33 cellular contexts compared by ENCODE assay signal in genomic region chr2:83756219-83756618, GRCh38.
DNase-seq lines count a peak whose midpoint lies in the region; ATAC-seq, FAIRE-seq and TF ChIP-seq lines count a peak whose summit lies in the region.
"Had no signal": no experiment of that assay in that cellular context is flagged by ENCODE, and none has a peak within 500 bp of the region (broad histone marks: within the 10 kb centered on the region; RNA-seq: fewer than 3 reads in every experiment).

No MANE protein-coding gene starts in this region.

- in situ Hi-C loops in HepG2 (cut with HindIII; ENCODE audit: extremely low pct_ligation_motif_present, low pct_unique_long_range_greater_than_20kb): no loop called here
- in situ Hi-C loops in IMR-90 (cut with MboI; ENCODE audit: low sequenced_read_pairs): no loop called here

- H3K27ac ChIP-seq in HepG2 (ENCODE audit: extremely low read length, insufficient read depth, low read length) (no peak overlapping the region), right lobe of liver (no peak overlapping the region), IMR-90 (ENCODE audit: insufficient read depth, low read length) (no peak overlapping the region)
- H3K27ac ChIP-seq: 22Rv1; A549; BLaER1; BLaER1 treated with 17β-estradiol and CSF1 and Interleukin-3, amounts not matched to agents 10 nM and 100 nM; C4-2B had no signal

- intact Hi-C loops in HepG2 (cut with micrococcal nuclease; ENCODE audit: unreplicated experiment): no loop called here
- intact Hi-C loops in right lobe of liver (cut with DNase I): no loop called here
- intact Hi-C loops in IMR-90 (cut with micrococcal nuclease): no loop called here

- POLR2A ChIA-PET in HepG2 (lab: Yijun Ruan, JAX) (no interaction called here), IMR-90 (lab: Charles Lee; ENCODE audit: unreplicated experiment) (no interaction called here)

- H3K36me3 ChIP-seq in HepG2 (replicated peaks in 1 of 2; ENCODE audit: control insufficient read depth in 1 of 2, insufficient read depth in 2 of 2, low read length in 2 of 2) (no peaks in the 10 kb centered on the region), right lobe of liver (no peaks in the 10 kb centered on the region), IMR-90 (ENCODE audit: control insufficient read depth, insufficient read depth, low read length) (no peaks in the 10 kb centered on the region)
- H3K36me3 ChIP-seq: BE2C; BLaER1; BLaER1 treated with 17β-estradiol and CSF1 and Interleukin-3, amounts not matched to agents 10 nM and 100 nM had no signal

- H3K4me3 Mint-ChIP-seq in activated T-helper 17 cell treated with anti-CD3 and anti-CD28 coated beads, Interleukin-2, amount 50 U/mL, for 72 hours: no peak overlapping the region
- H3K4me3 Mint-ChIP-seq: B cell; CD14-positive monocyte; CD4-positive, alpha-beta memory T cell; CD4-positive, alpha-beta T cell; CD4-positive, CD25-positive, alpha-beta regulatory T cell; CD8-positive, alpha-beta memory T cell; CD8-positive, alpha-beta T cell had no signal

- H2AFZ ChIP-seq in HepG2 (ENCODE audit: low read length): no peak overlapping the region
- no peak overlapping the region for H2AFZ ChIP-seq in IMR-90 (replicated peaks; ENCODE audit: low read length, poor library complexity)

- H3K9ac ChIP-seq in HepG2 (ENCODE audit: insufficient read depth, low read depth, low read length): no peak overlapping the region
- no peak overlapping the region for H3K9ac ChIP-seq in IMR-90 (ENCODE audit: low read depth, low read length)
- H3K9ac ChIP-seq: BLaER1; BLaER1 treated with 17β-estradiol and CSF1 and Interleukin-3, amounts not matched to agents 10 nM and 100 nM had no signal

- no peak for DNase-seq in HepG2 (ENCODE audit: low spot score)
- no peak for DNase-seq in right lobe of liver
- DNase-seq in IMR-90: no peak
- DNase-seq: 8988T; ACHN; AML-193; BE2C; C1 segment of cervical spinal cord; Caco-2; Calu3; CD4-positive, alpha-beta memory T cell; CD4-positive, alpha-beta T cell; CD4-positive, CD25-positive, alpha-beta regulatory T cell; CD8-positive, alpha-beta memory T cell; CD8-positive, alpha-beta T cell; COR-L47; DMS 273 treated with DMSO at 0.1 percent for 48 hours; DMS153; DMS53; DMS79; DMS79 treated with DMSO at 0.1 percent for 48 hours; DND-41; EL had no signal

- H3K36me3 Mint-ChIP-seq in activated T-helper 17 cell treated with anti-CD3 and anti-CD28 coated beads, Interleukin-2, amount 50 U/mL, for 72 hours (ENCODE audit: low read depth): no peaks in the 10 kb centered on the region
- H3K36me3 Mint-ChIP-seq: CD14-positive monocyte; CD4-positive, alpha-beta memory T cell; CD4-positive, CD25-positive, alpha-beta regulatory T cell; CD8-positive, alpha-beta memory T cell; CD8-positive, alpha-beta T cell had no signal

- no peak overlapping the region for H2AK9ac ChIP-seq in IMR-90 (replicated peaks; ENCODE audit: low read depth, low read length, poor library complexity)

- H3K4ac ChIP-seq in IMR-90 (ENCODE audit: low read depth, low read length): no peak overlapping the region

- H3K4me2 ChIP-seq in HepG2 (ENCODE audit: low read depth, low read length) (no peak overlapping the region), IMR-90 (ENCODE audit: low read depth, low read length) (no peak overlapping the region)
- H3K4me2 ChIP-seq: A549; BLaER1; BLaER1 treated with 17β-estradiol and CSF1 and Interleukin-3, amounts not matched to agents 10 nM and 100 nM had no signal

- H3K9me1 ChIP-seq in IMR-90 (ENCODE audit: insufficient read depth, low read length): no peaks in the 10 kb centered on the region

- 7% methylated on average over 1 of the region's 1 CpG for WGBS in HepG2 (ENCODE audit: low lambda C conversion rate)
- 92% methylated on average over 1 of the region's 1 CpG for WGBS in right lobe of liver (ENCODE audit: insufficient coverage, low coverage, low lambda C conversion rate, missing lambda C conversion rate)
- no CpG with 5 or more reads among the region's 1 CpG for WGBS in IMR-90 (ENCODE audit: extremely low coverage in 2 of 2, insufficient read length in 1 of 2), 2 experiments

- no peak overlapping the region for H4K91ac ChIP-seq in IMR-90 (ENCODE audit: insufficient read depth, low read depth, low read length)

- dilution Hi-C loops in IMR-90 (cut with HindIII; ENCODE audit: low sequenced_read_pairs, unreplicated experiment): no loop called here

- no peak overlapping the region for H4K8ac ChIP-seq in IMR-90 (ENCODE audit: low read depth in 2 of 2, low read length in 2 of 2)

- BruUV-seq in HepG2 (replicated peaks; lab: Mats Ljungman, UMichigan) (no TSS peak), IMR-90 (replicated peaks; lab: Mats Ljungman, UMichigan) (no TSS peak)

- H3K9me3 ChIP-seq in HepG2 (ENCODE audit: low read length): peaks cover 82% of the 10 kb centered on the region
- H3K9me3 ChIP-seq in right lobe of liver: peaks cover 0 to 7% (median 0%) of the 10 kb centered on the region in 4 donors
- H3K9me3 ChIP-seq in IMR-90 (ENCODE audit: control insufficient read depth, insufficient read depth, low read length): no peaks in the 10 kb centered on the region
- H3K9me3 ChIP-seq: A549, BE2C, Caco-2 had no signal

- ATAC-seq in HepG2: no peak
- no peak for ATAC-seq in right lobe of liver
- no peak for ATAC-seq in IMR-90 (ENCODE audit: low read depth)
- ATAC-seq in activated T-helper 17 cell treated with anti-CD3 and anti-CD28 coated beads, Interleukin-2, amount 50 U/mL, for 72 hours (replicated peaks): no peak
- ATAC-seq: A549; CD8-positive, alpha-beta T cell had no signal

- TF ChIP-seq RAD21 in HepG2 (CRISPR knock-in tag; IDR thresholded peaks at IDR 0.05) (no peak), IMR-90 (IDR thresholded peaks at IDR 0.05; ENCODE audit: low read length) (no peak)

- H3K79me1 ChIP-seq in IMR-90 (ENCODE audit: low read depth in 1 of 2, low read length in 2 of 2): no peaks in the 10 kb centered on the region

- no peak for TF ChIP-seq CTCF in HepG2 (CRISPR knock-in tag; IDR thresholded peaks at IDR 0.05)
- TF ChIP-seq CTCF in right lobe of liver (IDR thresholded peaks at IDR 0.05): no peak
- no peak for TF ChIP-seq CTCF in IMR-90 (conservative IDR thresholded peaks at IDR 0.05; ENCODE audit: low read depth, low read length)

- no peak overlapping the region for H2AK5ac ChIP-seq in IMR-90 (ENCODE audit: low read depth, low read length)

- TF ChIP-seq EP300 in HepG2 (IDR thresholded peaks at IDR 0.05; ENCODE audit: low read depth in 2 of 2, low read length in 2 of 2) (no peak), HepG2 (CRISPR knock-in tag; IDR thresholded peaks at IDR 0.05; ENCODE audit: borderline replicate concordance) (no peak)

- H3K27ac Mint-ChIP-seq in activated T-helper 17 cell treated with anti-CD3 and anti-CD28 coated beads, Interleukin-2, amount 50 U/mL, for 72 hours: no peak overlapping the region
- H3K27ac Mint-ChIP-seq: B cell; CD14-positive monocyte; CD4-positive, alpha-beta memory T cell; CD4-positive, alpha-beta T cell; CD4-positive, CD25-positive, alpha-beta regulatory T cell; CD8-positive, alpha-beta memory T cell; CD8-positive, alpha-beta T cell had no signal

- no peak overlapping the region for H2BK5ac ChIP-seq in IMR-90 (ENCODE audit: low read depth, low read length, poor library complexity, severe bottlenecking)

- no peaks in the 10 kb centered on the region for H3K4me1 ChIP-seq in HepG2 (ENCODE audit: insufficient read depth, low read length)
- no peaks in the 10 kb centered on the region for H3K4me1 ChIP-seq in right lobe of liver
- no peaks in the 10 kb centered on the region for H3K4me1 ChIP-seq in IMR-90 (ENCODE audit: control insufficient read depth, insufficient read depth, low read length)
- H3K4me1 ChIP-seq: A549, BE2C, Caco-2 had no signal

- no peak overlapping the region for H4K5ac ChIP-seq in IMR-90 (ENCODE audit: low read depth, low read length)

- H4K20me1 ChIP-seq in HepG2 (ENCODE audit: insufficient read depth, low read length): no peaks in the 10 kb centered on the region
- no peaks in the 10 kb centered on the region for H4K20me1 ChIP-seq in IMR-90 (ENCODE audit: insufficient read depth, low read length)
- H4K20me1 ChIP-seq: BLaER1; BLaER1 treated with 17β-estradiol and CSF1 and Interleukin-3, amounts not matched to agents 10 nM and 100 nM had no signal

- no peaks in the 10 kb centered on the region for H3K27me3 Mint-ChIP-seq in activated T-helper 17 cell treated with anti-CD3 and anti-CD28 coated beads, Interleukin-2, amount 50 U/mL, for 72 hours
- H3K27me3 Mint-ChIP-seq: B cell; CD4-positive, alpha-beta memory T cell; CD4-positive, alpha-beta T cell; CD4-positive, CD25-positive, alpha-beta regulatory T cell; CD8-positive, alpha-beta memory T cell had no signal

- H3K56ac ChIP-seq in IMR-90 (ENCODE audit: extremely low read depth, insufficient read depth, low read length): no peak overlapping the region

- H2BK15ac ChIP-seq in IMR-90 (ENCODE audit: low read depth, low read length): no peak overlapping the region

- H3K79me2 ChIP-seq in HepG2 (ENCODE audit: insufficient read depth, low read length): no peaks in the 10 kb centered on the region

- no peak overlapping the region for H2BK20ac ChIP-seq in IMR-90 (ENCODE audit: low read depth, low read length)

- H3K27me3 ChIP-seq in HepG2 (ENCODE audit: control insufficient read depth in 1 of 2, insufficient read depth in 2 of 2, low read length in 2 of 2) (no peaks in the 10 kb centered on the region), right lobe of liver (no peaks in the 10 kb centered on the region), IMR-90 (ENCODE audit: control insufficient read depth, insufficient read depth, low read length) (no peaks in the 10 kb centered on the region)
- H3K27me3 ChIP-seq: BE2C; BLaER1; BLaER1 treated with 17β-estradiol and CSF1 and Interleukin-3, amounts not matched to agents 10 nM and 100 nM had no signal

- H2BK120ac ChIP-seq in IMR-90 (ENCODE audit: low read depth, low read length): no peak overlapping the region

- no peak overlapping the region for H3K4me3 ChIP-seq in HepG2 (replicated peaks in 1 of 3; ENCODE audit: insufficient read depth in 1 of 3, low read depth in 2 of 3, low read length in 3 of 3)
- H3K4me3 ChIP-seq in right lobe of liver: no peak overlapping the region
- H3K4me3 ChIP-seq in IMR-90 (ENCODE audit: insufficient read depth, low read depth, low read length): no peak overlapping the region
- H3K4me3 ChIP-seq: A549; BLaER1; BLaER1 treated with 17β-estradiol and CSF1 and Interleukin-3, amounts not matched to agents 10 nM and 100 nM had no signal

- no peak for FAIRE-seq in HepG2 (lab: Jason Lieb, UNC)
- FAIRE-seq: A204.1, A549, D721Med had no signal

- no peak overlapping the region for H3K23ac ChIP-seq in IMR-90 (ENCODE audit: low read depth, low read length)

- no peaks in the 10 kb centered on the region for H3K4me1 Mint-ChIP-seq in activated T-helper 17 cell treated with anti-CD3 and anti-CD28 coated beads, Interleukin-2, amount 50 U/mL, for 72 hours
- H3K4me1 Mint-ChIP-seq: B cell; CD14-positive monocyte; CD4-positive, alpha-beta memory T cell; CD4-positive, CD25-positive, alpha-beta regulatory T cell; CD8-positive, alpha-beta memory T cell had no signal

- H3K9me3 Mint-ChIP-seq in activated T-helper 17 cell treated with anti-CD3 and anti-CD28 coated beads, Interleukin-2, amount 50 U/mL, for 72 hours: no peaks in the 10 kb centered on the region

- no peak for TF ChIP-seq POLR2A in HepG2 (IDR thresholded peaks at IDR 0.05; ENCODE audit: insufficient read depth in 1 of 2, low read depth in 2 of 2, low read length in 2 of 2)
- no peak for TF ChIP-seq POLR2A in right lobe of liver (IDR thresholded peaks at IDR 0.05)
- no peak for TF ChIP-seq POLR2A in IMR-90 (IDR thresholded peaks at IDR 0.05; ENCODE audit: low read depth, low read length)

- no peak overlapping the region for H3K18ac ChIP-seq in IMR-90 (ENCODE audit: low read depth, low read length)

- no peak overlapping the region for H3K14ac ChIP-seq in IMR-90 (replicated peaks; ENCODE audit: low read depth, low read length)

- CTCF ChIA-PET in HepG2 (lab: Yijun Ruan, JAX; ENCODE audit: low intra/inter-chr PET ratio, low total read pairs) (no interaction called here), IMR-90 (lab: Yijun Ruan, JAX) (no interaction called here)
